ENCODE assay signal across 8 cellular contexts in genomic region chr20:63253438-63254236, GRCh38. TPM values are rescaled to one million over a fixed set of nuclear protein-coding genes. Genes with fewer than 3 reads are reported as not detected.
DNase-seq lines count a peak whose midpoint lies in the region; ATAC-seq and TF ChIP-seq lines count a peak whose summit lies in the region.
"Had no signal": no experiment of that assay in that cellular context is flagged by ENCODE, and none has a peak within 500 bp of the region (broad histone marks: within the 10 kb centered on the region; RNA-seq: fewer than 3 reads in every experiment).

No MANE protein-coding gene starts in this region.

- DNase-seq in NCI-H1417 (lab: John Stamatoyannopoulos, UW), result peak in 2 of 3 experiments; percentile 30 to 39
- no peak for DNase-seq in NCI-H1417 treated with DMSO at 0.1 percent for 48 hours (lab: John Stamatoyannopoulos, UW)
- no peak for DNase-seq in right atrium auricular region (ENCODE audit: low spot score)
- DNase-seq in substantia nigra (lab: John Stamatoyannopoulos, UW), result peak in 28 of 49 donors; percentile 9 to 79 (median 44)
- no peak for DNase-seq in HuH-7 (ENCODE audit: low spot score)
- DNase-seq: NCI-H1105 treated with DMSO at 0.1 percent for 48 hours had no signal

- H3K9me3 ChIP-seq in right atrium auricular region, result no peaks in the 10 kb centered on the region

- TF ChIP-seq CTCF in right atrium auricular region (IDR thresholded peaks at IDR 0.05), result no peak

- H3K36me3 ChIP-seq in right atrium auricular region, result no peaks in the 10 kb centered on the region

- no peak for ATAC-seq in HG03442 (IDR thresholded peaks at IDR 0.05; ENCODE audit: unreplicated experiment)

- H3K4me1 ChIP-seq in right atrium auricular region, result peaks cover 0 to 20% of the 10 kb centered on the region in 2 donors

- H3K27me3 ChIP-seq in right atrium auricular region, result peaks cover 5 to 29% of the 10 kb centered on the region in 2 donors

- peak overlapping the region; percentile 9 to 45 for H3K4me3 ChIP-seq in right atrium auricular region

- H3K27ac ChIP-seq in right atrium auricular region (no peak overlapping the region), substantia nigra (ENCODE audit: low read depth, low read length, poor library complexity, severe bottlenecking) (no peak overlapping the region)

RNA-seq across cellular contexts. Expression of gene NKAIN4, which starts 0.6 kb away (rescaled TPM):
- not detected for total RNA-seq in right atrium auricular region
- total RNA-seq: mononuclear cell had no signal

RNA-seq across cellular contexts. Expression of gene BIRC7, which starts 17.9 kb away (rescaled TPM):
- not detected for total RNA-seq in right atrium auricular region

RNA-seq across cellular contexts. Expression of gene ARFGAP1, which starts 19.0 kb away (rescaled TPM):
- total RNA-seq in right atrium auricular region, result 10 to 100 TPM; 19.1 to 20.7 TPM

RNA-seq across cellular contexts. Expression of gene YTHDF1, which starts 37.7 kb away (rescaled TPM):
- 10 to 100 TPM; 15.7 to 26.1 TPM for total RNA-seq in right atrium auricular region

RNA-seq across cellular contexts. Expression of gene COL20A1, which starts 39.3 kb away (rescaled TPM):
- not detected for total RNA-seq in right atrium auricular region
- total RNA-seq: mononuclear cell had no signal

Comparison
In these comparisons a context has a peak if more than half of its experiments do, and no peak if none do; other contexts are left out.
1. DNase-seq: peak in NCI-H1417 (2 of 3) and substantia nigra (28 of 49); none in NCI-H1417 treated with DMSO at 0.1 percent for 48 hours (single experiment), right atrium auricular region (single experiment) and HuH-7 (single experiment).